In the genomic region with DNA sequence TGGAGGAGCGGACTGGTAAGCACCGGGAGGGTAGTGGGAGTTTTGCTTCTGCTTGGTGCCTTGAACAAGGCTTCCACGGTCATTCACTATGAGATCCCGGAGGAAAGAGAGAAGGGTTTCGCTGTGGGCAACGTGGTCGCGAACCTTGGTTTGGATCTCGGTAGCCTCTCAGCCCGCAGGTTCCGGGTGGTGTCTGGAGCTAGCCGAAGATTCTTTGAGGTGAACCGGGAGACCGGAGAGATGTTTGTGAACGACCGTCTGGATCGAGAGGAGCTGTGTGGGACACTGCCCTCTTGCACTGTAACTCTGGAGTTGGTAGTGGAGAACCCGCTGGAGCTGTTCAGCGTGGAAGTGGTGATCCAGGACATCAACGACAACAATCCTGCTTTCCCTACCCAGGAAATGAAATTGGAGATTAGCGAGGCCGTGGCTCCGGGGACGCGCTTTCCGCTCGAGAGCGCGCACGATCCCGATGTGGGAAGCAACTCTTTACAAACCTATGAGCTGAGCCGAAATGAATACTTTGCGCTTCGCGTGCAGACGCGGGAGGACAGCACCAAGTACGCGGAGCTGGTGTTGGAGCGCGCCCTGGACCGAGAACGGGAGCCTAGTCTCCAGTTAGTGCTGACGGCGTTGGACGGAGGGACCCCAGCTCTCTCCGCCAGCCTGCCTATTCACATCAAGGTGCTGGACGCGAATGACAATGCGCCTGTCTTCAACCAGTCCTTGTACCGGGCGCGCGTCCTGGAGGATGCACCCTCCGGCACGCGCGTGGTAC, we compare ENCODE assay signal across 9 cellular contexts. TPM values are rescaled to one million over a fixed set of nuclear protein-coding genes. Genes with fewer than 3 reads are reported as not detected.
DNase-seq lines count a peak whose midpoint lies in the region; ATAC-seq, FAIRE-seq and TF ChIP-seq lines count a peak whose summit lies in the region.
"Had no signal": no experiment of that assay in that cellular context is flagged by ENCODE, and none has a peak within 500 bp of the region (broad histone marks: within the 10 kb centered on the region; RNA-seq: fewer than 3 reads in every experiment).

No MANE protein-coding gene starts in this region.

- DNase-seq in GM10248 (ENCODE audit: extremely low spot score) (peak; percentile 48), NCI-H510A (lab: John Stamatoyannopoulos, UW) (peak; percentile 22), mammary epithelial cell (peak; percentile 79), keratinocyte (ENCODE audit: low read depth, low spot score) (no peak), activated gamma-delta T cell treated with Interleukin-2 at 50 U/mL for 16 hours (no peak)

- H3K79me2 ChIP-seq in mammary epithelial cell (ENCODE audit: insufficient read depth, low read length) (peaks cover 40% of the 10 kb centered on the region), keratinocyte (ENCODE audit: control insufficient read depth, insufficient read depth, low read length) (peaks cover 7% of the 10 kb centered on the region)

- peak overlapping the region; percentile 95 for H3K9ac ChIP-seq in mammary epithelial cell (ENCODE audit: insufficient read depth, low read length)
- peak overlapping the region; percentile 83 for H3K9ac ChIP-seq in keratinocyte (ENCODE audit: control insufficient read depth, extremely low read depth, insufficient read depth, low read length)

- no peaks in the 10 kb centered on the region for H4K20me1 ChIP-seq in mammary epithelial cell (ENCODE audit: insufficient read depth, low read length)
- H4K20me1 ChIP-seq in keratinocyte (ENCODE audit: control insufficient read depth, extremely low read depth, insufficient read depth, low read length), result no peaks in the 10 kb centered on the region

- in situ Hi-C loops in mammary epithelial cell (cut with MboI; ENCODE audit: low sequenced_read_pairs in 2 of 2), result loop anchor here (5.0 kb wide), 1 partner anchor 46 kb away; no protein-coding TSS in a partner anchor

- H2AFZ ChIP-seq in mammary epithelial cell (ENCODE audit: low read depth, low read length) (peak overlapping the region; percentile 90), keratinocyte (ENCODE audit: control insufficient read depth, low read length) (peak overlapping the region; percentile 95)

- H3K27me3 ChIP-seq in mammary epithelial cell (ENCODE audit: insufficient read depth, low read length), result no peaks in the 10 kb centered on the region
- peaks cover 5% of the 10 kb centered on the region for H3K27me3 ChIP-seq in keratinocyte (ENCODE audit: control insufficient read depth, extremely low read depth, insufficient read depth, low read length)

- H3K4me2 ChIP-seq in mammary epithelial cell (ENCODE audit: insufficient read depth, low read depth, low read length) (peak overlapping the region; percentile 84), keratinocyte (ENCODE audit: control insufficient read depth, extremely low read depth, insufficient read depth, low read depth, low read length) (peak overlapping the region; percentile 97)

- no peak for TF ChIP-seq CTCF in 22Rv1 (IDR thresholded peaks at IDR 0.05)
- no peak for TF ChIP-seq CTCF in GM10248 (IDR thresholded peaks at IDR 0.05; ENCODE audit: control extremely low read depth, extremely low read depth, low read depth, missing control alignments)
- TF ChIP-seq CTCF in mammary epithelial cell (conservative IDR thresholded peaks at IDR 0.05 in 1 of 2, IDR thresholded peaks at IDR 0.05 in 1 of 2; ENCODE audit: extremely low read depth in 1 of 2, insufficient read depth in 1 of 2, low read depth in 1 of 2, low read length in 2 of 2), result no peak
- TF ChIP-seq CTCF in keratinocyte (optimal IDR thresholded peaks at IDR 0.05 in 1 of 3, IDR thresholded peaks at IDR 0.05 in 1 of 3, conservative IDR thresholded peaks at IDR 0.05 in 1 of 3; ENCODE audit: extremely low read depth in 1 of 3, insufficient read depth in 2 of 3, low read length in 3 of 3), result no peak

- peak overlapping the region; percentile 76 for H3K27ac Mint-ChIP-seq in stimulated activated memory B cell treated with anti-CD40 and anti-IgM and Interleukin-4, amounts not matched to agents 10 μg/mL and 1 μg/mL and 100 μg/mL, for 72 hours

- FAIRE-seq in keratinocyte (lab: Jason Lieb, UNC), result peak; percentile 69

- POLR2A ChIA-PET in GM10248 (lab: Yijun Ruan, JAX), result no interaction called here

- H3K27me3 Mint-ChIP-seq in stimulated activated memory B cell treated with anti-CD40 and anti-IgM and Interleukin-4, amounts not matched to agents 10 μg/mL and 1 μg/mL and 100 μg/mL, for 72 hours, result peaks cover 51% of the 10 kb centered on the region

- H3K4me1 ChIP-seq in mammary epithelial cell (ENCODE audit: insufficient read depth, low read length), result peaks cover 25% of the 10 kb centered on the region
- peaks cover 19% of the 10 kb centered on the region for H3K4me1 ChIP-seq in keratinocyte (ENCODE audit: control insufficient read depth, extremely low read depth, insufficient read depth, low read length)

- peak overlapping the region; percentile 50 to 73 (median 72) for H3K4me3 ChIP-seq in mammary epithelial cell (replicated peaks in 1 of 3; ENCODE audit: insufficient read depth in 1 of 3, low read depth in 2 of 3, low read length in 3 of 3)
- H3K4me3 ChIP-seq in keratinocyte (ENCODE audit: control insufficient read depth in 2 of 3, extremely low read depth in 1 of 3, insufficient read depth in 2 of 3, low read depth in 1 of 3, low read length in 3 of 3), result peak overlapping the region; percentile 49 to 96 (median 94)

- BruUV-seq in mammary epithelial cell (replicated peaks; lab: Mats Ljungman, UMichigan), result TSS peak; percentile 53

- H3K9me3 ChIP-seq in mammary epithelial cell (replicated peaks; ENCODE audit: insufficient read depth, low read length), result no peaks in the 10 kb centered on the region
- H3K9me3 ChIP-seq in keratinocyte (ENCODE audit: control insufficient read depth, low read depth, low read length), result no peaks in the 10 kb centered on the region

- H3K4me1 Mint-ChIP-seq in stimulated activated memory B cell treated with anti-CD40 and anti-IgM and Interleukin-4, amounts not matched to agents 10 μg/mL and 1 μg/mL and 100 μg/mL, for 72 hours, result peaks cover 33% of the 10 kb centered on the region

- H3K9me3 Mint-ChIP-seq in stimulated activated memory B cell treated with anti-CD40 and anti-IgM and Interleukin-4, amounts not matched to agents 10 μg/mL and 1 μg/mL and 100 μg/mL, for 72 hours, result no peaks in the 10 kb centered on the region

- intact Hi-C loops in mammary epithelial cell (cut with micrococcal nuclease), result loop anchor here (2.0 to 10.0 kb wide), 3 partner anchors 44 to 142 kb away; partner anchors contain the start of genes PCDHGA1, PCDHGA10 and PCDHGA2

- peak; percentile 30 for ATAC-seq in HG02870 (IDR thresholded peaks at IDR 0.05; ENCODE audit: unreplicated experiment)
- peak; percentile 35 for ATAC-seq in stimulated activated memory B cell treated with anti-CD40 and anti-IgM and Interleukin-4, amounts not matched to agents 10 μg/mL and 1 μg/mL and 100 μg/mL, for 72 hours
- ATAC-seq: HCT116 had no signal

- H3K36me3 ChIP-seq in mammary epithelial cell (ENCODE audit: insufficient read depth, low read length) (no peaks in the 10 kb centered on the region), keratinocyte (ENCODE audit: control insufficient read depth in 2 of 2, extremely low read depth in 1 of 2, insufficient read depth in 2 of 2, low read length in 2 of 2) (peaks cover 0 to 1% of the 10 kb centered on the region in 2 experiments)

- H3K27ac ChIP-seq in 22Rv1 (peak overlapping the region; percentile 68), mammary epithelial cell (ENCODE audit: insufficient read depth, low read depth, low read length) (peak overlapping the region; percentile 79), keratinocyte (ENCODE audit: control insufficient read depth, insufficient read depth, low read length) (peak overlapping the region; percentile 66)

- 5% methylated on average over 24 of the region's 58 CpGs for WGBS in mammary epithelial cell (ENCODE audit: low coverage, missing lambda C conversion rate)

- H3K9me1 ChIP-seq in keratinocyte (ENCODE audit: control insufficient read depth, extremely low read depth, insufficient read depth, low read length), result no peaks in the 10 kb centered on the region

- dilution Hi-C loops in mammary epithelial cell (cut with HindIII; ENCODE audit: low sequenced_read_pairs), result no loop called here
- dilution Hi-C loops in keratinocyte (cut with MboI; ENCODE audit: extremely low pct_ligation_motif_present, low sequenced_read_pairs), result no loop called here

- CTCF ChIA-PET in GM10248 (lab: Yijun Ruan, JAX) (interaction anchor here (0.9 to 8.6 kb wide), 27 partner anchors 10 to 149 kb away, joined by 3 to 130 read pairs (median 6); partner anchors contain the start of genes DIAPH1, PCDHGA10, PCDHGA11 and PCDHGA12), mammary epithelial cell (lab: Charles Lee; ENCODE audit: low non-redundant PET) (interaction anchor here (0.7 to 1.4 kb wide), 3 partner anchors 45 to 106 kb away, joined by 3 to 5 read pairs (median 5); partner anchors contain the start of gene PCDHGB3)

- H3K4me3 Mint-ChIP-seq in stimulated activated memory B cell treated with anti-CD40 and anti-IgM and Interleukin-4, amounts not matched to agents 10 μg/mL and 1 μg/mL and 100 μg/mL, for 72 hours, result peak overlapping the region; percentile 94

- no peaks in the 10 kb centered on the region for H3K36me3 Mint-ChIP-seq in stimulated activated memory B cell treated with anti-CD40 and anti-IgM and Interleukin-4, amounts not matched to agents 10 μg/mL and 1 μg/mL and 100 μg/mL, for 72 hours

RNA-seq across cellular contexts. Expression of gene PCDHGC3, which starts 0.6 kb away (rescaled TPM):
- total RNA-seq in mammary epithelial cell, result 10 to 100 TPM; 74.7 to 76.3 TPM
- polyA plus RNA-seq in mammary epithelial cell (48.6 TPM), keratinocyte (9.8 to 45.1 TPM (median 15.2 TPM) in 3 replicates)
- polyA minus RNA-seq in mammary epithelial cell (134 TPM), keratinocyte (13.3 to 68.5 TPM (median 17.7 TPM) in 3 replicates)
- polyA plus RNA-seq in keratinocyte (2011; ENCODE audit: low read depth), result 13.6 TPM
- 14.4 TPM in 2 replicates for polyA plus RNA-seq in keratinocyte (2011; cell fraction: cytosol; rRNA removed)
- 61.1 and 61.9 TPM in 2 replicates for polyA plus RNA-seq in keratinocyte (2011; cell fraction: nucleus; rRNA removed)
- 54.2 and 60.9 TPM in 2 replicates for polyA plus RNA-seq in keratinocyte (2012; ENCODE audit: low replicate concordance)
- polyA minus RNA-seq in keratinocyte (2011; cell fraction: cytosol; rRNA and poly(A)+ RNA removed), result 22.8 TPM
- polyA minus RNA-seq in keratinocyte (2011; cell fraction: nucleus; rRNA and poly(A)+ RNA removed), result 59.0 and 78.7 TPM in 2 replicates

RNA-seq across cellular contexts. Expression of gene PCDHGC4, which starts 8.5 kb away (rescaled TPM):
- total RNA-seq in mammary epithelial cell, result 1 to 10 TPM; 1.2 to 2.7 TPM
- polyA plus RNA-seq in mammary epithelial cell (0.14 TPM), keratinocyte (0.12 to 0.15 TPM (median 0.13 TPM) in 3 replicates)
- polyA minus RNA-seq in mammary epithelial cell (0.21 TPM), keratinocyte (1.8 to 3.7 TPM (median 2.6 TPM) in 3 replicates)
- not detected for polyA plus RNA-seq in keratinocyte (2011; ENCODE audit: low read depth)
- polyA plus RNA-seq in keratinocyte (2011; cell fraction: cytosol; rRNA removed), result 0.10 TPM in 1 of 2 replicates, not detected in the other
- 0.65 and 0.96 TPM in 2 replicates for polyA plus RNA-seq in keratinocyte (2011; cell fraction: nucleus; rRNA removed)
- 0.15 and 0.37 TPM in 2 replicates for polyA plus RNA-seq in keratinocyte (2012; ENCODE audit: low replicate concordance)
- not detected for polyA minus RNA-seq in keratinocyte (2011; cell fraction: cytosol; rRNA and poly(A)+ RNA removed)
- 1.4 and 3.3 TPM in 2 replicates for polyA minus RNA-seq in keratinocyte (2011; cell fraction: nucleus; rRNA and poly(A)+ RNA removed)

RNA-seq across cellular contexts. Expression of gene PCDHGC5, which starts 12.6 kb away (rescaled TPM):
- 1 to 10 TPM; 1.8 to 3.3 TPM for total RNA-seq in mammary epithelial cell
- polyA plus RNA-seq in mammary epithelial cell (0.59 TPM), keratinocyte (0.77 to 1.6 TPM (median 1.5 TPM) in 3 replicates)
- polyA minus RNA-seq in mammary epithelial cell (1.7 TPM), keratinocyte (4.0 to 6.2 TPM (median 5.4 TPM) in 3 replicates)
- polyA plus RNA-seq in keratinocyte (2011; ENCODE audit: low read depth), result 0.12 TPM
- polyA plus RNA-seq in keratinocyte (2011; cell fraction: cytosol; rRNA removed), result 0.09 and 0.13 TPM in 2 replicates
- 2.5 and 2.7 TPM in 2 replicates for polyA plus RNA-seq in keratinocyte (2011; cell fraction: nucleus; rRNA removed)
- polyA plus RNA-seq in keratinocyte (2012; ENCODE audit: low replicate concordance), result 0.39 and 1.6 TPM in 2 replicates
- polyA minus RNA-seq in keratinocyte (2011; cell fraction: cytosol; rRNA and poly(A)+ RNA removed), result 1.3 TPM
- polyA minus RNA-seq in keratinocyte (2011; cell fraction: nucleus; rRNA and poly(A)+ RNA removed), result 6.4 and 7.8 TPM in 2 replicates

RNA-seq across cellular contexts. Expression of gene PCDHGA12, which starts 46.0 kb away (rescaled TPM):
- total RNA-seq in mammary epithelial cell, result 10 to 100 TPM in 1 of 2 donors, 1 to 10 TPM in 1; 3.2 to 24.5 TPM
- polyA plus RNA-seq in mammary epithelial cell (1.1 TPM), keratinocyte (0.69 to 1.9 TPM (median 1.0 TPM) in 3 replicates)
- polyA minus RNA-seq in mammary epithelial cell (0.62 TPM), keratinocyte (2.2 to 3.3 TPM (median 2.8 TPM) in 3 replicates)
- polyA plus RNA-seq in keratinocyte (2011; ENCODE audit: low read depth), result 1.9 TPM
- 0.43 and 0.55 TPM in 2 replicates for polyA plus RNA-seq in keratinocyte (2011; cell fraction: cytosol; rRNA removed)
- 2.9 and 4.3 TPM in 2 replicates for polyA plus RNA-seq in keratinocyte (2011; cell fraction: nucleus; rRNA removed)
- 1.3 and 2.5 TPM in 2 replicates for polyA plus RNA-seq in keratinocyte (2012; ENCODE audit: low replicate concordance)
- polyA minus RNA-seq in keratinocyte (2011; cell fraction: cytosol; rRNA and poly(A)+ RNA removed), result 1.3 TPM
- 6.3 and 9.2 TPM in 2 replicates for polyA minus RNA-seq in keratinocyte (2011; cell fraction: nucleus; rRNA and poly(A)+ RNA removed)

RNA-seq across cellular contexts. Expression of gene PCDHGA11, which starts 55.5 kb away (rescaled TPM):
- total RNA-seq in mammary epithelial cell, result 1 to 10 TPM; 1.2 to 8.5 TPM
- polyA plus RNA-seq in mammary epithelial cell (0.12 TPM), keratinocyte (1.4 to 2.5 TPM (median 1.4 TPM) in 3 replicates)
- polyA minus RNA-seq in mammary epithelial cell (not detected), keratinocyte (2.3 to 3.2 TPM (median 2.6 TPM) in 3 replicates)
- polyA plus RNA-seq in keratinocyte (2011; ENCODE audit: low read depth), result 1.1 TPM
- polyA plus RNA-seq in keratinocyte (2011; cell fraction: cytosol; rRNA removed), result 0.30 and 0.40 TPM in 2 replicates
- polyA plus RNA-seq in keratinocyte (2011; cell fraction: nucleus; rRNA removed), result 4.1 and 4.3 TPM in 2 replicates
- 1.2 and 2.1 TPM in 2 replicates for polyA plus RNA-seq in keratinocyte (2012; ENCODE audit: low replicate concordance)
- polyA minus RNA-seq in keratinocyte (2011; cell fraction: cytosol; rRNA and poly(A)+ RNA removed), result 1.2 TPM
- 7.5 and 12.0 TPM in 2 replicates for polyA minus RNA-seq in keratinocyte (2011; cell fraction: nucleus; rRNA and poly(A)+ RNA removed)

Comparison
In these comparisons a context has a peak if more than half of its experiments do, and no peak if none do; other contexts are left out.
1. DNase-seq: peak in GM10248 (single experiment), NCI-H510A (single experiment) and mammary epithelial cell (single experiment); none in keratinocyte (single experiment) and activated gamma-delta T cell treated with Interleukin-2 at 50 U/mL for 16 hours (single experiment).
2. Peak in every context shown above with its lines, with median percentiles within 50 percentile points of each other: H3K27ac ChIP-seq.